ENCODE assay signal across 8 cellular contexts in genomic region chr12:57238854-57239554, GRCh38. TPM values are rescaled to one million over a fixed set of nuclear protein-coding genes. Genes with fewer than 3 reads are reported as not detected.
DNase-seq lines count a peak whose midpoint lies in the region; ATAC-seq and TF ChIP-seq lines count a peak whose summit lies in the region.

No MANE protein-coding gene starts in this region.

- peak; percentile 99 for TF ChIP-seq CTCF in activated B cell treated with CpG ODN at 0.5 μM for 24 hours (IDR thresholded peaks at IDR 0.05)
- peak; percentile 100 for TF ChIP-seq CTCF in kidney epithelial cell (IDR thresholded peaks at IDR 0.05; ENCODE audit: insufficient read depth, low read length, poor library complexity, severe bottlenecking)

- no peaks in the 10 kb centered on the region for H3K9me3 Mint-ChIP-seq in activated B cell treated with CpG ODN at 0.5 μM for 24 hours
- no peaks in the 10 kb centered on the region for H3K9me3 Mint-ChIP-seq in central memory CD8-positive, alpha-beta T cell

- H3K4me1 Mint-ChIP-seq in activated B cell treated with CpG ODN at 0.5 μM for 24 hours = peaks cover 94% of the 10 kb centered on the region
- peaks cover 76% of the 10 kb centered on the region for H3K4me1 Mint-ChIP-seq in central memory CD8-positive, alpha-beta T cell

- peak overlapping the region; percentile 26 for H3K4me3 ChIP-seq in kidney epithelial cell (ENCODE audit: low read depth, low read length)

- POLR2A ChIA-PET in activated B cell treated with CpG ODN at 0.5 μM for 24 hours (lab: Charles Lee) = interaction anchor here (0.6 to 9.0 kb wide), 5 partner anchors 13 to 220 kb away, joined by 3 to 268 read pairs (median 9); partner anchors contain the start of genes NXPH4 and SHMT2

- H3K36me3 ChIP-seq in kidney epithelial cell (ENCODE audit: control insufficient read depth, insufficient read depth, low read length) = no peaks in the 10 kb centered on the region

- H3K27me3 ChIP-seq in kidney epithelial cell (ENCODE audit: control insufficient read depth, insufficient read depth, low read length) = peaks cover 87% of the 10 kb centered on the region

- intact Hi-C loops in activated B cell treated with CpG ODN at 0.5 μM for 24 hours (cut with micrococcal nuclease) = loop anchor here (1.0 kb wide), 4 partner anchors 10 to 56 kb away; partner anchors contain the start of gene SHMT2

- peak; percentile 47 for ATAC-seq in GM18519 (IDR thresholded peaks at IDR 0.05; ENCODE audit: low FRiP score, unreplicated experiment)
- ATAC-seq in HG03045 (IDR thresholded peaks at IDR 0.05; ENCODE audit: unreplicated experiment) = peak; percentile 47
- ATAC-seq in activated B cell treated with CpG ODN at 0.5 μM for 24 hours (ENCODE audit: low read depth) = peak; percentile 54
- ATAC-seq in central memory CD8-positive, alpha-beta T cell (replicated peaks; ENCODE audit: extremely low read depth, poor library complexity, severe bottlenecking) = peak; percentile 50

- H3K27me3 Mint-ChIP-seq in activated B cell treated with CpG ODN at 0.5 μM for 24 hours = peaks cover 8% of the 10 kb centered on the region
- H3K27me3 Mint-ChIP-seq in central memory CD8-positive, alpha-beta T cell = peaks cover 83% of the 10 kb centered on the region

- peak overlapping the region; percentile 90 for H3K27ac Mint-ChIP-seq in activated B cell treated with CpG ODN at 0.5 μM for 24 hours
- peak overlapping the region; percentile 85 for H3K27ac Mint-ChIP-seq in central memory CD8-positive, alpha-beta T cell (ENCODE audit: low read depth)

- H3K36me3 Mint-ChIP-seq in activated B cell treated with CpG ODN at 0.5 μM for 24 hours (ENCODE audit: low read depth) = peaks cover 14% of the 10 kb centered on the region
- peaks cover 29% of the 10 kb centered on the region for H3K36me3 Mint-ChIP-seq in central memory CD8-positive, alpha-beta T cell (ENCODE audit: insufficient read depth)

- peak overlapping the region; percentile 89 for H3K4me3 Mint-ChIP-seq in activated B cell treated with CpG ODN at 0.5 μM for 24 hours
- H3K4me3 Mint-ChIP-seq in central memory CD8-positive, alpha-beta T cell = peak overlapping the region; percentile 83

- DNase-seq in ACHN (peak; percentile 93), NCI-H2171 treated with DMSO at 0.1 percent for 48 hours (lab: John Stamatoyannopoulos, UW) (peak; percentile 83), activated B cell treated with CpG ODN at 0.5 μM for 24 hours (peak; percentile 96), kidney epithelial cell (ENCODE audit: low read depth) (peak; percentile 25)
- DNase-seq in central memory CD8-positive, alpha-beta T cell (ENCODE audit: low spot score in 2 of 2) = peak; percentile 72 to 85
- DNase-seq in stimulated activated CD4-positive, alpha-beta T cell treated with anti-CD3 and anti-CD28 coated beads, Interleukin-15, amount 100 ng/mL, for 48 hours (ENCODE audit: low read depth in 2 of 2) = peak; percentile 79 to 84

- CTCF ChIA-PET in activated B cell treated with CpG ODN at 0.5 μM for 24 hours (lab: Charles Lee) = interaction anchor here (0.6 to 20.9 kb wide), 7 partner anchors 9 to 220 kb away, joined by 3 to 390 read pairs (median 9); partner anchors contain the start of genes GLI1, NXPH4, SHMT2 and STAC3

- in situ Hi-C loops in ACHN (cut with HindIII; ENCODE audit: low pct_ligation_motif_present, low pct_unique_long_range_greater_than_20kb, low sequenced_read_pairs) = no loop called here

RNA-seq across cellular contexts. Expression of gene SHMT2, which starts 9.5 kb away (rescaled TPM):
- 268 and 270 TPM in 2 replicates for total RNA-seq in activated B cell treated with CpG ODN at 0.5 μM for 24 hours
- 490 and 536 TPM in 2 replicates for total RNA-seq in kidney epithelial cell

RNA-seq across cellular contexts. Expression of gene STAC3, which starts 12.0 kb away (rescaled TPM):
- total RNA-seq in activated B cell treated with CpG ODN at 0.5 μM for 24 hours (4.6 and 5.5 TPM in 2 replicates), kidney epithelial cell (0.71 TPM in 1 of 2 replicates, not detected in the other)

RNA-seq across cellular contexts. Expression of gene NXPH4, which starts 22.4 kb away (rescaled TPM):
- total RNA-seq in activated B cell treated with CpG ODN at 0.5 μM for 24 hours (3.4 and 3.5 TPM in 2 replicates), kidney epithelial cell (3.1 and 5.9 TPM in 2 replicates)

Comparison
In these comparisons a context has a peak if more than half of its experiments do, and no peak if none do; other contexts are left out.
1. Peak in every context shown above with its lines: DNase-seq, ATAC-seq and H3K4me3 ChIP-seq.
2. DNase-seq: peak in every context shown above with its lines; median percentile 96 in activated B cell treated with CpG ODN at 0.5 μM for 24 hours; 93 in ACHN; 83 in NCI-H2171 treated with DMSO at 0.1 percent for 48 hours; 82 in stimulated activated CD4-positive, alpha-beta T cell treated with anti-CD3 and anti-CD28 coated beads, Interleukin-15, amount 100 ng/mL, for 48 hours; 78 in central memory CD8-positive, alpha-beta T cell; 25 in kidney epithelial cell.